In genomic region chr7:1370738-1371137, GRCh38 we compare ENCODE assay signal across 19 cellular contexts.
DNase-seq lines count a peak whose midpoint lies in the region; ATAC-seq, FAIRE-seq and TF ChIP-seq lines count a peak whose summit lies in the region.
"Had no signal": no experiment of that assay in that cellular context is flagged by ENCODE, and none has a peak within 500 bp of the region (broad histone marks: within the 10 kb centered on the region; RNA-seq: fewer than 3 reads in every experiment).

No MANE protein-coding gene starts in this region.

- TF ChIP-seq CTCF in A549 (IDR thresholded peaks at IDR 0.05) (no peak), HEK293 (tag by site-specific recombination; IDR thresholded peaks at IDR 0.05) (no peak), WTC11 (IDR thresholded peaks at IDR 0.05) (no peak), H1 (IDR thresholded peaks at IDR 0.05; ENCODE audit: control extremely low read depth in 1 of 3, insufficient read depth in 1 of 3, low read depth in 1 of 3, low read length in 3 of 3) (no peak)

- no peak overlapping the region for H3K4me2 ChIP-seq in A549
- no peak overlapping the region for H3K4me2 ChIP-seq in H1 (ENCODE audit: insufficient read depth in 1 of 2, low read depth in 2 of 2, low read length in 2 of 2)

- no peak overlapping the region for H3K56ac ChIP-seq in H1 (replicated peaks; ENCODE audit: insufficient read length, low read depth, low read length)

- CTCF ChIA-PET in A549 (lab: Yijun Ruan, JAX) (no interaction called here), HEK293 (lab: Yijun Ruan, JAX) (interaction anchor here (0.5 to 0.7 kb wide), 3 partner anchors 193 to 979 kb away, joined by 3 to 4 read pairs (median 3); no protein-coding TSS in a partner anchor), WTC11 (lab: Charles Lee) (no interaction called here), H1 (lab: Charles Lee; ENCODE audit: partially characterized antibody) (no interaction called here)

- H3K9ac ChIP-seq in H1 (replicated peaks in 1 of 4; ENCODE audit: extremely low read depth in 1 of 4, low read depth in 3 of 4, low read length in 3 of 4) = no peak overlapping the region

- TF ChIP-seq EP300 in A549 (IDR thresholded peaks at IDR 0.05) = no peak
- no peak for TF ChIP-seq EP300 in H1 (IDR thresholded peaks at IDR 0.05; ENCODE audit: borderline replicate concordance in 1 of 2, low read depth in 2 of 2, low read length in 2 of 2)

- H2AFZ ChIP-seq in H1 (ENCODE audit: low read length) = no peak overlapping the region

- no peak overlapping the region for H3K4me3 Mint-ChIP-seq in WTC11
- no peak overlapping the region for H3K4me3 Mint-ChIP-seq in natural killer cell treated with Interleukin-12 subunit alpha and Interleukin-12 subunit beta and Interleukin-15 and Interleukin-18, amount 100 ng/mL, for 72 hours
- H3K4me3 Mint-ChIP-seq: CD4-positive, alpha-beta T cell had no signal

- TF ChIP-seq RAD21 in A549 (conservative IDR thresholded peaks at IDR 0.05 in 1 of 2, IDR thresholded peaks at IDR 0.05 in 1 of 2) (no peak), H1 (IDR thresholded peaks at IDR 0.05 in 1 of 2, conservative IDR thresholded peaks at IDR 0.05 in 1 of 2; ENCODE audit: low read depth in 2 of 2, low read length in 2 of 2) (no peak)

- H3K9me3 ChIP-seq in A549 = peaks cover 3% of the 10 kb centered on the region; the same call in 1 of the 3 replicates
- H3K9me3 ChIP-seq in HEK293 (ENCODE audit: control insufficient read depth, insufficient read depth, low read depth, low read length) = no peaks in the 10 kb centered on the region
- no peaks in the 10 kb centered on the region for H3K9me3 ChIP-seq in H1 (ENCODE audit: insufficient read depth in 2 of 2, low read depth in 1 of 2, low read length in 1 of 2)
- H3K9me3 ChIP-seq: BE2C, Caco-2 had no signal

- H4K5ac ChIP-seq in H1 (ENCODE audit: insufficient read length, low read depth, low read length) = no peak overlapping the region

- peaks cover 2% of the 10 kb centered on the region; the same call in 1 of the 2 replicates for H3K23me2 ChIP-seq in H1 (ENCODE audit: low read depth, low read length)

- H2BK120ac ChIP-seq in H1 (replicated peaks; ENCODE audit: low read depth, low read length) = no peak overlapping the region

- FAIRE-seq in A549 (lab: Jason Lieb, UNC) (no peak), H1 (lab: Jason Lieb, UNC) (no peak)
- FAIRE-seq: D721Med had no signal

- no peaks in the 10 kb centered on the region for H3K79me1 ChIP-seq in H1 (ENCODE audit: low read depth, low read length)

- H2AK5ac ChIP-seq in H1 (ENCODE audit: low read depth, low read length) = no peak overlapping the region

- H3K4me3 ChIP-seq in A549 = no peak overlapping the region
- no peak overlapping the region for H3K4me3 ChIP-seq in HEK293 (ENCODE audit: low read depth, low read length)
- H3K4me3 ChIP-seq in H1 (ENCODE audit: extremely low read depth in 1 of 4, insufficient read depth in 2 of 4, low read depth in 3 of 4, low read length in 4 of 4) = no peak overlapping the region

- H2BK5ac ChIP-seq in H1 (ENCODE audit: low read depth, low read length) = no peak overlapping the region

- no peaks in the 10 kb centered on the region for H3K9me3 Mint-ChIP-seq in WTC11
- H3K9me3 Mint-ChIP-seq in natural killer cell treated with Interleukin-12 subunit alpha and Interleukin-12 subunit beta and Interleukin-15 and Interleukin-18, amount 100 ng/mL, for 72 hours = no peaks in the 10 kb centered on the region
- H3K9me3 Mint-ChIP-seq: CD4-positive, alpha-beta T cell had no signal

- H3K27me3 ChIP-seq in H1 (replicated peaks in 1 of 4; ENCODE audit: control insufficient read depth in 3 of 4, extremely low read depth in 1 of 4, insufficient read depth in 3 of 4, low read length in 3 of 4) = peaks cover 0 to 25% (median 17%) of the 10 kb centered on the region in 4 experiments; a peak in 5 of 7 replicates

- H2BK12ac ChIP-seq in H1 (ENCODE audit: low read depth, low read length) = no peak overlapping the region

- H3K36me3 ChIP-seq in HEK293 (ENCODE audit: control insufficient read depth in 2 of 2, insufficient read depth in 1 of 2, low read length in 2 of 2) (no peaks in the 10 kb centered on the region), H1 (ENCODE audit: control insufficient read depth in 2 of 4, insufficient read depth in 4 of 4, low read length in 3 of 4) (no peaks in the 10 kb centered on the region)
- H3K36me3 ChIP-seq: BE2C had no signal

- H4K20me1 ChIP-seq in H1 (replicated peaks in 1 of 2; ENCODE audit: control insufficient read depth in 1 of 2, insufficient read depth in 2 of 2, low read length in 2 of 2) = no peaks in the 10 kb centered on the region

- no peak overlapping the region for H3K4ac ChIP-seq in H1 (replicated peaks; ENCODE audit: insufficient read length, low read depth, low read length)

- no peak overlapping the region for H3K27ac Mint-ChIP-seq in WTC11
- H3K27ac Mint-ChIP-seq in natural killer cell treated with Interleukin-12 subunit alpha and Interleukin-12 subunit beta and Interleukin-15 and Interleukin-18, amount 100 ng/mL, for 72 hours = no peak overlapping the region
- H3K27ac Mint-ChIP-seq: CD4-positive, alpha-beta T cell; H9 had no signal

- no peaks in the 10 kb centered on the region for H3K79me2 ChIP-seq in H1 (ENCODE audit: control insufficient read depth in 1 of 2, insufficient read depth in 2 of 2, low read length in 2 of 2)

- ATAC-seq in A549 (no peak), WTC11 (no peak)
- ATAC-seq in natural killer cell treated with Interleukin-12 subunit alpha and Interleukin-12 subunit beta and Interleukin-15 and Interleukin-18, amount 100 ng/mL, for 72 hours = no peak

- no peak overlapping the region for H3K14ac ChIP-seq in H1 (ENCODE audit: insufficient read length)

- peaks cover 10% of the 10 kb centered on the region for H3K4me1 ChIP-seq in A549
- H3K4me1 ChIP-seq in HEK293 (ENCODE audit: control insufficient read depth, insufficient read depth, low read length) = peaks cover 5% of the 10 kb centered on the region; the same call in 1 of the 2 replicates
- H3K4me1 ChIP-seq in H1 (replicated peaks in 1 of 4; ENCODE audit: control insufficient read depth in 3 of 4, insufficient read depth in 4 of 4, low read length in 3 of 4) = peaks cover 0 to 13% (median 7%) of the 10 kb centered on the region in 4 experiments; a peak in 5 of 7 replicates
- H3K4me1 ChIP-seq: BE2C had no signal

- H3K36me3 Mint-ChIP-seq in WTC11 = no peaks in the 10 kb centered on the region
- no peaks in the 10 kb centered on the region for H3K36me3 Mint-ChIP-seq in natural killer cell treated with Interleukin-12 subunit alpha and Interleukin-12 subunit beta and Interleukin-15 and Interleukin-18, amount 100 ng/mL, for 72 hours

- no peak overlapping the region for H2BK15ac ChIP-seq in H1 (ENCODE audit: low read length)

- no peak for TF ChIP-seq POLR2A in A549 (IDR thresholded peaks at IDR 0.05; ENCODE audit: low read length)
- no peak for TF ChIP-seq POLR2A in H1 (IDR thresholded peaks at IDR 0.05; ENCODE audit: control extremely low read depth in 1 of 2, low read depth in 2 of 2, low read length in 2 of 2)

- peaks cover 7% of the 10 kb centered on the region for H3K4me1 Mint-ChIP-seq in WTC11
- no peaks in the 10 kb centered on the region for H3K4me1 Mint-ChIP-seq in natural killer cell treated with Interleukin-12 subunit alpha and Interleukin-12 subunit beta and Interleukin-15 and Interleukin-18, amount 100 ng/mL, for 72 hours (ENCODE audit: low read depth in 2 of 2)

- DNase-seq in A549 (ENCODE audit: low read depth in 1 of 2, low spot score in 1 of 2) = no peak
- DNase-seq in WTC11 (ENCODE audit: low spot score) = no peak
- no peak for DNase-seq in H1 (ENCODE audit: low read depth in 1 of 2, low spot score in 2 of 2)
- no peak for DNase-seq in SW480 (ENCODE audit: low spot score)
- DNase-seq in HuH-7 (ENCODE audit: low spot score) = no peak
- no peak for DNase-seq in NCI-H2196 treated with DMSO at 0.1 percent for 48 hours (lab: John Stamatoyannopoulos, UW; ENCODE audit: unreplicated experiment)
- no peak for DNase-seq in natural killer cell treated with Interleukin-12 subunit alpha and Interleukin-12 subunit beta and Interleukin-15 and Interleukin-18, amount 100 ng/mL, for 72 hours (ENCODE audit: low spot score)
- DNase-seq: ACHN; BE2C; C1 segment of cervical spinal cord; Caco-2; CD4-positive, alpha-beta T cell; DMS79; GDM1; GOT3; H9 had no signal

- H4K8ac ChIP-seq in H1 (ENCODE audit: extremely low read depth, insufficient read depth, low read length) = no peak overlapping the region

- POLR2A ChIA-PET in A549 (lab: Yijun Ruan, JAX) (no interaction called here), HEK293 (lab: Yijun Ruan, JAX) (no interaction called here), WTC11 (lab: Charles Lee) (no interaction called here), H1 (lab: Charles Lee; ENCODE audit: partially characterized antibody) (no interaction called here)

- H3K27me3 Mint-ChIP-seq in WTC11 (ENCODE audit: low read depth) = peaks cover 36% of the 10 kb centered on the region
- H3K27me3 Mint-ChIP-seq in natural killer cell treated with Interleukin-12 subunit alpha and Interleukin-12 subunit beta and Interleukin-15 and Interleukin-18, amount 100 ng/mL, for 72 hours = peaks cover 5 to 16% of the 10 kb centered on the region in 2 donors

- H3K27ac ChIP-seq in A549 (no peak overlapping the region), HEK293 (ENCODE audit: extremely low read depth, low read depth, low read length) (no peak overlapping the region), H1 (ENCODE audit: low read depth, low read length) (no peak overlapping the region)
- H3K27ac ChIP-seq: HL-60 had no signal

- H4K91ac ChIP-seq in H1 (replicated peaks; ENCODE audit: insufficient read length, low read length) = no peak overlapping the region

- H2BK20ac ChIP-seq in H1 (ENCODE audit: low read length) = no peak overlapping the region

- no peak overlapping the region for H3K23ac ChIP-seq in H1 (ENCODE audit: insufficient read length)

- WGBS in A549 (ENCODE audit: missing lambda C conversion rate) = 61% methylated on average over 9 of the region's 9 CpGs
- WGBS in H1 (ENCODE audit: extremely low coverage in 1 of 2, insufficient coverage in 1 of 2, insufficient read length in 1 of 2, insufficient replicate concordance in 2 of 2, low coverage in 1 of 2, low lambda C conversion rate in 2 of 2, missing lambda C conversion rate in 1 of 2), 2 experiments = 85% methylated on average over 9 of the region's 9 CpGs; no CpG with 5 or more reads in 1 of the 2 experiments

- H3K18ac ChIP-seq in H1 (ENCODE audit: extremely low read depth, low read length) = no peak overlapping the region

TF ChIP-seq in A549, 52 proteins besides CTCF, POLR2A, EP300 and RAD21:
- TF ChIP-seq ZFP36 (IDR thresholded peaks at IDR 0.05; ENCODE audit: borderline replicate concordance, partially characterized antibody) = peak; percentile 59
- TF ChIP-seq KDM1A (IDR thresholded peaks at IDR 0.05; ENCODE audit: low read depth) = no peak

TF ChIP-seq in HEK293, 187 proteins besides CTCF, POLR2A, EP300 and RAD21 (continues in another document):
- no peak for TF ChIP-seq MZF1 (tag by site-specific recombination; IDR thresholded peaks at IDR 0.05; ENCODE audit: borderline replicate concordance)

TF ChIP-seq in H1, 55 proteins besides CTCF, POLR2A, EP300 and RAD21:
- TF ChIP-seq CHD2 (IDR thresholded peaks at IDR 0.05; ENCODE audit: low read length) (no peak), NRF1 (IDR thresholded peaks at IDR 0.05; ENCODE audit: low read depth, low read length) (no peak), KDM1A (IDR thresholded peaks at IDR 0.05; ENCODE audit: borderline replicate concordance, low read length) (peak; percentile 89)
